Comparison of ENCODE assay signal across 20 cellular contexts in the genomic region with DNA sequence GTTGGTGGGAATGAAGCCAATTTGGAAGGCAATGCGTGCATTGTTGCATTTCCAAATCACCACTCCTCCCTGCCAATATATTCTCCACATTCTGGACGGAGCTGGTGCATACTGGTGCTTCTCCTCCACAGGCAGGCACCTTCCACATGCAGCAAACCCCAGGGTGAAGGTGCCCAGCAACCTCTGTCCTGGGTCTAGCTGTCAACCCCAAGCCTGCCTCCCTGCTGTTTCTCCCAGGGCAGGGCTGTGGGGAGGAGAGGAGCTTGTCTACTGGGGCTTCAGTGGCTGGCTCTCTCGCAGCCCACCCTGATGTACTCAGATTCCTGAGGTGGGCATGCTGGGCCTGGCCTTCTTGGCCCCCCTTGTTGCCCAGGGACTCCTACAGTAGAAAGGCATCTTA. TPM values are rescaled to one million over a fixed set of nuclear protein-coding genes. Genes with fewer than 3 reads are reported as not detected.
DNase-seq lines count a peak whose midpoint lies in the region; ATAC-seq, FAIRE-seq and TF ChIP-seq lines count a peak whose summit lies in the region.
"Had no signal": no experiment of that assay in that cellular context is flagged by ENCODE, and none has a peak within 500 bp of the region (broad histone marks: within the 10 kb centered on the region; RNA-seq: fewer than 3 reads in every experiment).

No MANE protein-coding gene starts in this region.

- H3K36me3 ChIP-seq in muscle layer of duodenum (ENCODE audit: control insufficient read depth in 1 of 2, insufficient read depth in 2 of 2, low read length in 2 of 2): no peaks in the 10 kb centered on the region
- H3K36me3 ChIP-seq in stomach: no peaks in the 10 kb centered on the region
- H3K36me3 ChIP-seq in uterus: no peaks in the 10 kb centered on the region
- H3K36me3 ChIP-seq: BLaER1 treated with 17β-estradiol and CSF1 and Interleukin-3, amounts not matched to agents 10 nM and 100 nM; MG63 had no signal

- TF ChIP-seq POLR2A in stomach (IDR thresholded peaks at IDR 0.05) (no peak), uterus (IDR thresholded peaks at IDR 0.05) (no peak), GM12891 (IDR thresholded peaks at IDR 0.05; ENCODE audit: low read depth, low read length) (no peak)

- 49 to 69% (median 61%) methylated on average over 3 of the region's 3 CpGs for WGBS in stomach, 5 donors

- H3K4me3 ChIP-seq in muscle layer of duodenum (ENCODE audit: low read depth in 1 of 2, low read length in 2 of 2): no peak overlapping the region
- no peak overlapping the region for H3K4me3 ChIP-seq in stomach
- H3K4me3 ChIP-seq in uterus: no peak overlapping the region
- H3K4me3 ChIP-seq: BLaER1 treated with 17β-estradiol and CSF1 and Interleukin-3, amounts not matched to agents 10 nM and 100 nM; MG63; PC-9 had no signal

- H3K4me3 Mint-ChIP-seq in activated naive CD4-positive, alpha-beta T cell treated with anti-CD3 and anti-CD28 coated beads for 36 hours: no peak overlapping the region
- H3K4me3 Mint-ChIP-seq: H9 had no signal

- intact Hi-C loops in cardiac septum (cut with DNase I): no loop called here
- intact Hi-C loops in Right ventricle myocardium superior (cut with DNase I): no loop called here
- intact Hi-C loops in stomach (cut with DNase I; ENCODE audit: low total_unique reads): no loop called here
- intact Hi-C loops in uterus (cut with DNase I; ENCODE audit: low total_unique reads): no loop called here
- intact Hi-C loops in activated naive CD4-positive, alpha-beta T cell treated with anti-CD3 and anti-CD28 coated beads for 36 hours (cut with micrococcal nuclease): no loop called here

- no peaks in the 10 kb centered on the region for H3K9me3 Mint-ChIP-seq in activated naive CD4-positive, alpha-beta T cell treated with anti-CD3 and anti-CD28 coated beads, Interleukin-2, amount 50 U/mL, for 72 hours
- no peaks in the 10 kb centered on the region for H3K9me3 Mint-ChIP-seq in activated naive CD4-positive, alpha-beta T cell treated with anti-CD3 and anti-CD28 coated beads for 36 hours
- H3K9me3 Mint-ChIP-seq: H9 had no signal

- TF ChIP-seq EP300 in stomach (IDR thresholded peaks at IDR 0.05): no peak

- DNase-seq in cardiac septum (ENCODE audit: low spot score) (peak; percentile 66), Right ventricle myocardium superior (no peak), stomach (no peak), uterus (no peak), GM12891 (ENCODE audit: insufficient read length, low spot score) (no peak)
- DNase-seq in activated naive CD4-positive, alpha-beta T cell treated with anti-CD3 and anti-CD28 coated beads, Interleukin-2, amount 50 U/mL, for 72 hours (ENCODE audit: low spot score in 2 of 2): no peak
- DNase-seq in activated naive CD4-positive, alpha-beta T cell treated with anti-CD3 and anti-CD28 coated beads for 36 hours: no peak
- DNase-seq: 8988T, DMS153, EL, H9, MG63, NCI-H1105, NCI-H1694 treated with DMSO at 0.1 percent for 48 hours, NCI-H446, NCI-H748 treated with DMSO at 0.1 percent for 48 hours, PC-9 had no signal

- H3K27ac Mint-ChIP-seq in activated naive CD4-positive, alpha-beta T cell treated with anti-CD3 and anti-CD28 coated beads, Interleukin-2, amount 50 U/mL, for 72 hours: no peak overlapping the region
- H3K27ac Mint-ChIP-seq in activated naive CD4-positive, alpha-beta T cell treated with anti-CD3 and anti-CD28 coated beads for 36 hours: no peak overlapping the region
- H3K27ac Mint-ChIP-seq: H9 had no signal

- no peak for FAIRE-seq in GM12891 (lab: Jason Lieb, UNC)

- peaks cover 4% of the 10 kb centered on the region for H3K4me1 Mint-ChIP-seq in activated naive CD4-positive, alpha-beta T cell treated with anti-CD3 and anti-CD28 coated beads for 36 hours (ENCODE audit: low read depth)

- no peaks in the 10 kb centered on the region for H3K27me3 Mint-ChIP-seq in activated naive CD4-positive, alpha-beta T cell treated with anti-CD3 and anti-CD28 coated beads for 36 hours (ENCODE audit: low read depth)

- H3K9me3 ChIP-seq in muscle layer of duodenum (ENCODE audit: control insufficient read depth in 1 of 2, low read length in 2 of 2) (no peaks in the 10 kb centered on the region), stomach (no peaks in the 10 kb centered on the region), uterus (no peaks in the 10 kb centered on the region)
- H3K9me3 ChIP-seq: BLaER1 treated with 17β-estradiol and CSF1 and Interleukin-3, amounts not matched to agents 10 nM and 100 nM; MG63 had no signal

- H3K27me3 ChIP-seq in muscle layer of duodenum (ENCODE audit: low read depth, low read length) (no peaks in the 10 kb centered on the region), stomach (no peaks in the 10 kb centered on the region), uterus (no peaks in the 10 kb centered on the region)
- H3K27me3 ChIP-seq: BLaER1 treated with 17β-estradiol and CSF1 and Interleukin-3, amounts not matched to agents 10 nM and 100 nM; MG63 had no signal

- H3K27ac ChIP-seq in muscle layer of duodenum (ENCODE audit: low read length): peak overlapping the region; percentile 35
- H3K27ac ChIP-seq in stomach: peak overlapping the region; percentile 5 to 83 (median 80)
- peak overlapping the region; percentile 82 to 86 for H3K27ac ChIP-seq in uterus
- H3K27ac ChIP-seq: BLaER1 treated with 17β-estradiol and CSF1 and Interleukin-3, amounts not matched to agents 10 nM and 100 nM; KMS-11; PC-9 had no signal

- TF ChIP-seq CTCF in stomach (IDR thresholded peaks at IDR 0.05) (no peak), uterus (IDR thresholded peaks at IDR 0.05) (no peak)

- H3K4me1 ChIP-seq in muscle layer of duodenum (ENCODE audit: control insufficient read depth in 1 of 2, insufficient read depth in 2 of 2, low read length in 2 of 2): peaks cover 14 to 40% of the 10 kb centered on the region in 2 donors
- peaks cover 7 to 76% (median 47%) of the 10 kb centered on the region in 4 donors for H3K4me1 ChIP-seq in stomach
- peaks cover 14 to 38% of the 10 kb centered on the region in 2 donors for H3K4me1 ChIP-seq in uterus

- CTCF ChIA-PET in activated naive CD4-positive, alpha-beta T cell treated with anti-CD3 and anti-CD28 coated beads for 36 hours (lab: Charles Lee): interaction anchor here (1.0 to 1.4 kb wide), 2 partner anchors 8 to 38 kb away, joined by 4 to 6 read pairs; no protein-coding TSS in a partner anchor

- ATAC-seq in Right ventricle myocardium superior (ENCODE audit: poor library complexity): no peak
- ATAC-seq in activated naive CD4-positive, alpha-beta T cell treated with anti-CD3 and anti-CD28 coated beads, Interleukin-2, amount 50 U/mL, for 72 hours: no peak

- H3K36me3 Mint-ChIP-seq in activated naive CD4-positive, alpha-beta T cell treated with anti-CD3 and anti-CD28 coated beads, Interleukin-2, amount 50 U/mL, for 72 hours: no peaks in the 10 kb centered on the region
- H3K36me3 Mint-ChIP-seq in activated naive CD4-positive, alpha-beta T cell treated with anti-CD3 and anti-CD28 coated beads for 36 hours (ENCODE audit: low read depth): no peaks in the 10 kb centered on the region

TF ChIP-seq in GM12891, 5 proteins besides CTCF, POLR2A, EP300 and RAD21:
- TF ChIP-seq PAX5 (IDR thresholded peaks at IDR 0.05; ENCODE audit: insufficient read depth, low read length, severe bottlenecking) (no peak), TAF1 (IDR thresholded peaks at IDR 0.05; ENCODE audit: low read depth, low read length) (no peak), POU2F2 (IDR thresholded peaks at IDR 0.05; ENCODE audit: low read depth, low read length) (no peak), SPI1 (IDR thresholded peaks at IDR 0.05; ENCODE audit: low read depth, low read length) (no peak), POLR2AphosphoS5 (IDR thresholded peaks at IDR 0.05; ENCODE audit: low read depth, low read length) (no peak)

RNA-seq across cellular contexts. Expression of gene GASK1A, which starts 20.1 kb away (rescaled TPM):
- 0.16 TPM for total RNA-seq in cardiac septum
- total RNA-seq in Right ventricle myocardium superior: 0.75 TPM
- total RNA-seq in stomach: 10 to 100 TPM in 3 of 5 donors, 1 to 10 TPM in 2; 7.0 to 23.6 (median 18.5) TPM
- polyA plus RNA-seq in stomach: 1 to 10 TPM; 1.2 to 4.0 (median 2.4) TPM
- total RNA-seq in uterus: 10 to 100 TPM; 26.3 to 65.8 (median 48.0) TPM
- total RNA-seq in activated naive CD4-positive, alpha-beta T cell treated with anti-CD3 and anti-CD28 coated beads, Interleukin-2, amount 50 U/mL, for 72 hours: not detected
- not detected for polyA plus RNA-seq in GM12891 (2012; ENCODE audit: low read depth, missing spikeins)
- not detected for total RNA-seq in activated naive CD4-positive, alpha-beta T cell treated with anti-CD3 and anti-CD28 coated beads for 36 hours
- total RNA-seq: PC-9 had no signal
